In the genomic region with DNA sequence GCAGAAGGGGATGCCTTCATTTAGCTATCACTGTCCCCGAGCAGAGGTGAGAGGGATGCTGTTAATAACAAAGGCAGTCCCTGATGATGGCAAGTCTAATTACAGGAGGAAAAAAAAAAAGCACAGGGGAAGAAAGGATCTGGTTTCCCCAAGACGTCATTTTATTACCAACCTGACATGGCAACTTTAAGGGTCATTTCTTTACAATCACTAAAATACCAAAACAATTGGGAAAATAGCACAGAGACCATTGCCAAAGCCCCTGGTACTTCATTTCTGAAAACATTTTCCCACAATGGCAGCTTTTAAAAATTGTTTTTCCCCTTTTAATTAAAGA, we compare ENCODE assay signal across 33 cellular contexts.
"Had no signal": no experiment of that assay in that cellular context is flagged by ENCODE, and none has a peak within 500 bp of the region (broad histone marks: within the 10 kb centered on the region; RNA-seq: fewer than 3 reads in every experiment).

No MANE protein-coding gene starts in this region.

- H3K4me2 ChIP-seq: smooth muscle cell had no signal

- H3K36me3 Mint-ChIP-seq: activated naive CD8-positive, alpha-beta T cell treated with anti-CD3 and anti-CD28 coated beads for 36 hours; brain; natural killer cell; stimulated activated memory B cell treated with anti-CD40 and anti-IgM and Interleukin-4, amounts not matched to agents 10 μg/mL and 1 μg/mL and 100 μg/mL, for 72 hours had no signal

- H3K4me1 Mint-ChIP-seq: activated naive CD8-positive, alpha-beta T cell treated with anti-CD3 and anti-CD28 coated beads for 36 hours; natural killer cell; stimulated activated memory B cell treated with anti-CD40 and anti-IgM and Interleukin-4, amounts not matched to agents 10 μg/mL and 1 μg/mL and 100 μg/mL, for 72 hours; stimulated activated naive CD8-positive, alpha-beta T cell treated with anti-CD3 and anti-CD28 coated beads, Interleukin-15, amount 100 ng/mL, for 72 hours had no signal

- H2AFZ ChIP-seq: hepatocyte had no signal

- H3K4me1 ChIP-seq: adrenal gland, gastroesophageal sphincter, right atrium auricular region, upper lobe of left lung had no signal

- H3K4me3 ChIP-seq: adrenal gland, cardiac muscle cell, coronary artery, dorsolateral prefrontal cortex, gastroesophageal sphincter, hepatocyte, right atrium auricular region, smooth muscle cell, upper lobe of left lung had no signal

- H3K9me3 Mint-ChIP-seq: activated naive CD8-positive, alpha-beta T cell treated with anti-CD3 and anti-CD28 coated beads for 36 hours; stimulated activated memory B cell treated with anti-CD40 and anti-IgM and Interleukin-4, amounts not matched to agents 10 μg/mL and 1 μg/mL and 100 μg/mL, for 72 hours; T-helper 1 cell treated with Interleukin-12 subunit alpha and Interleukin-12 subunit beta and Interleukin-4 antibody, amounts not matched to agents 30 μg/mL and 1 μg/mL, for 36 hours had no signal

- H3K27ac ChIP-seq: adrenal gland, cardiac muscle cell, coronary artery, dorsolateral prefrontal cortex, gastroesophageal sphincter, hepatocyte, right atrium auricular region, upper lobe of left lung, WERI-Rb-1 had no signal

- H3K27me3 Mint-ChIP-seq: activated naive CD8-positive, alpha-beta T cell treated with anti-CD3 and anti-CD28 coated beads for 36 hours; stimulated activated memory B cell treated with anti-CD40 and anti-IgM and Interleukin-4, amounts not matched to agents 10 μg/mL and 1 μg/mL and 100 μg/mL, for 72 hours; stimulated activated naive CD8-positive, alpha-beta T cell treated with anti-CD3 and anti-CD28 coated beads, Interleukin-15, amount 100 ng/mL, for 72 hours had no signal

- DNase-seq: activated CD4-positive, alpha-beta T cell treated with anti-CD3 and anti-CD28 coated beads for 48 hours; activated CD4-positive, alpha-beta T cell treated with anti-CD3 and anti-CD28 coated beads, Interleukin-2, amount 50 U/mL, for 48 hours; activated CD8-positive, alpha-beta memory T cell treated with anti-CD3 and anti-CD28 coated beads for 24 hours; activated effector memory CD4-positive, alpha-beta T cell treated with Interleukin-2 at 50 U/mL for 16 hours; activated naive CD4-positive, alpha-beta T cell treated with anti-CD3 and anti-CD28 coated beads for 36 hours; activated naive CD8-positive, alpha-beta T cell treated with anti-CD3 and anti-CD28 coated beads for 36 hours; adrenal gland; aorta; dorsolateral prefrontal cortex; effector memory CD4-positive, alpha-beta T cell; erythroblast; islet precursor cell; left cardiac atrium; mammary epithelial cell; natural killer cell; stimulated activated CD4-positive, alpha-beta T cell treated with anti-CD3 and anti-CD28 coated beads, Interleukin-1b, Interleukin-23, amount 100 ng/mL, for 48 hours; stimulated activated CD4-positive, alpha-beta T cell treated with anti-CD3 and anti-CD28 coated beads, Interleukin-4, amount 100 ng/mL, for 4 hours; stimulated activated CD8-positive, alpha-beta memory T cell treated with anti-CD3 and anti-CD28 coated beads, Interleukin-4, amount 100 ng/mL, for 48 hours; stimulated activated naive CD8-positive, alpha-beta T cell treated with anti-CD3 and anti-CD28 coated beads, Interleukin-15, amount 100 ng/mL, for 72 hours; substantia nigra; T1000; upper lobe of left lung; WERI-Rb-1 had no signal

- H3K27me3 ChIP-seq: adrenal gland, cardiac muscle cell, gastroesophageal sphincter, hepatocyte, right atrium auricular region, upper lobe of left lung had no signal

- H3K4me3 Mint-ChIP-seq: activated naive CD4-positive, alpha-beta T cell treated with anti-CD3 and anti-CD28 coated beads for 36 hours; activated naive CD8-positive, alpha-beta T cell treated with anti-CD3 and anti-CD28 coated beads for 36 hours; brain; natural killer cell; stimulated activated memory B cell treated with anti-CD40 and anti-IgM and Interleukin-4, amounts not matched to agents 10 μg/mL and 1 μg/mL and 100 μg/mL, for 72 hours; stimulated activated naive CD8-positive, alpha-beta T cell treated with anti-CD3 and anti-CD28 coated beads, Interleukin-15, amount 100 ng/mL, for 72 hours; T-helper 1 cell treated with Interleukin-12 subunit alpha and Interleukin-12 subunit beta and Interleukin-4 antibody, amounts not matched to agents 30 μg/mL and 1 μg/mL, for 36 hours had no signal

- H3K36me3 ChIP-seq: adrenal gland, cardiac muscle cell, gastroesophageal sphincter, right atrium auricular region, upper lobe of left lung, WERI-Rb-1 had no signal

- H3K79me2 ChIP-seq: hepatocyte had no signal

- H3K9me3 ChIP-seq: adrenal gland, right atrium auricular region, upper lobe of left lung had no signal

- H3K27ac Mint-ChIP-seq: activated naive CD4-positive, alpha-beta T cell treated with anti-CD3 and anti-CD28 coated beads for 36 hours; activated naive CD8-positive, alpha-beta T cell treated with anti-CD3 and anti-CD28 coated beads for 36 hours; natural killer cell; stimulated activated memory B cell treated with anti-CD40 and anti-IgM and Interleukin-4, amounts not matched to agents 10 μg/mL and 1 μg/mL and 100 μg/mL, for 72 hours; stimulated activated naive CD8-positive, alpha-beta T cell treated with anti-CD3 and anti-CD28 coated beads, Interleukin-15, amount 100 ng/mL, for 72 hours; T-helper 1 cell treated with Interleukin-12 subunit alpha and Interleukin-12 subunit beta and Interleukin-4 antibody, amounts not matched to agents 30 μg/mL and 1 μg/mL, for 36 hours had no signal

- ATAC-seq: activated CD4-positive, CD25-positive, alpha-beta regulatory T cell treated with anti-CD3 and anti-CD28 coated beads, Interleukin-2, amount 50 U/mL, for 24 hours; gastroesophageal sphincter; left cardiac atrium; natural killer cell; stimulated activated memory B cell treated with anti-CD40 and anti-IgM and Interleukin-4, amounts not matched to agents 10 μg/mL and 1 μg/mL and 100 μg/mL, for 72 hours; stimulated activated naive CD8-positive, alpha-beta T cell treated with anti-CD3 and anti-CD28 coated beads, Interleukin-15, amount 100 ng/mL, for 72 hours had no signal
